In the genomic region with DNA sequence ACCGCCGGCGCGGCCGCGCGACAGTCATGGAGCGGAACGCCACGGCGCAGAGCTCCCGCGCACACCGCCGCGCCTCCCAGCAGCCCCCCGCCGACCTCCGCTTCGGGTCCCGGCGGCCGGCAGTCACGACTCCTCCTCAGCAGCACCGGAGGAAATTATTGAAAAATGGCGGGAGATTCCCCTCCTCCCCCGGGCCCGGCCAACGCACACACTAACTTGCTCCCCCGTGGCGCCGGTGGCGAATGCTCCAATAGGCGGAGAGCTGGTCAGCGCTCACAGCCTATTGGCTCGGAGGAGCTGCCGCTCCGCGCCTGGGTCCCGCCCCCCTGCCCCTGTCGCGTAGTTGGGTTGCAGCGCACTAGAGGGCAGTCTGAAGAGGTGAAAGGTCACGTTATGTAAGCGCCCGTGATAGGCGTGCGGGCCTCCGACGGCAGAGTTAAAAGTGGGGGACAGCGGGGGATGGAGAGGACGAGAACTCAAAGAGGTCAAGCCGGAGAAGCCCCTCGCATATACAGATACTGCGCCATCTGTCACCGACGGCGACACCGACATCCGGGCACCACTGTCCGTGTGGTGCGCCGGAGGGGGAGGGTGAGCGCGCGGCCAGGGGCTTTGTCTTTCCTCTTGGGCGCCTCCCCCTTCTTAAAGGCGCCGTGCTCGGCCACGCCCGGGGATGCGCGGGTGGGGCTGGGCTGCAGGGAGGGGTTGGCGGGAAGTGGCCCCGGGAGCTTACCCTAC, we compare ENCODE assay signal across 8 cellular contexts. TPM values are rescaled to one million over a fixed set of nuclear protein-coding genes. Genes with fewer than 3 reads are reported as not detected.
A peak's percentile ranks its signal among the peaks of the same experiment; 100 is the strongest.
DNase-seq lines count a peak whose midpoint lies in the region; ATAC-seq and TF ChIP-seq lines count a peak whose summit lies in the region.

Gene BAZ1B, minus strand, starts transcription at position 213 of the 738 bp plus-strand sequence. CDS start 360 bp downstream, outside the sequence.

- no peaks in the 10 kb centered on the region for H3K27me3 Mint-ChIP-seq in activated T-cell treated with anti-CD3 and anti-CD28 coated beads, Interleukin-2, amount 50 U/mL, for 24 hours

- H3K27ac Mint-ChIP-seq in activated T-cell treated with anti-CD3 and anti-CD28 coated beads, Interleukin-2, amount 50 U/mL, for 24 hours = peak within 1 kb of the TSS; percentile 98

- peak; percentile 73 for TF ChIP-seq POLR2A in erythroblast (IDR thresholded peaks at IDR 0.05; ENCODE audit: low read length)

- ATAC-seq in GM21717 (IDR thresholded peaks at IDR 0.05; ENCODE audit: unreplicated experiment) = peak; percentile 83

- peak; percentile 100 for DNase-seq in DMS53 (lab: John Stamatoyannopoulos, UW)
- peak; percentile 98 for DNase-seq in KBM-7
- peak; percentile 97 for DNase-seq in activated T-cell treated with anti-CD3 and anti-CD28 coated beads, Interleukin-2, amount 50 U/mL, for 24 hours
- DNase-seq in erythroblast (lab: John Stamatoyannopoulos, UW) = peak; percentile 99
- DNase-seq in stimulated activated CD8-positive, alpha-beta memory T cell treated with anti-CD3 and anti-CD28 coated beads, Interleukin-4, amount 100 ng/mL, for 48 hours = peak; percentile 97

- peaks cover 55% of the 10 kb centered on the region for H3K4me1 Mint-ChIP-seq in activated T-cell treated with anti-CD3 and anti-CD28 coated beads, Interleukin-2, amount 50 U/mL, for 24 hours (ENCODE audit: low read depth)

- in situ Hi-C loops in KBM-7 (cut with MboI; ENCODE audit: low pct_unique_long_range_greater_than_20kb, low sequenced_read_pairs) = no loop called here

- H3K4me3 ChIP-seq in mucosa of rectum (ENCODE audit: low read length in 2 of 2) = peak within 1 kb of the TSS; percentile 83 to 95

- peaks cover 3 to 5% of the 10 kb centered on the region in 2 donors for H3K36me3 ChIP-seq in mucosa of rectum (ENCODE audit: control insufficient read depth in 2 of 2, insufficient read depth in 2 of 2, low read length in 2 of 2)

- H3K4me3 Mint-ChIP-seq in activated T-cell treated with anti-CD3 and anti-CD28 coated beads, Interleukin-2, amount 50 U/mL, for 24 hours = peak within 1 kb of the TSS; percentile 98

- H3K27me3 ChIP-seq in mucosa of rectum (ENCODE audit: control insufficient read depth in 2 of 2, insufficient read depth in 2 of 2, low read length in 2 of 2) = no peaks in the 10 kb centered on the region

- no peaks in the 10 kb centered on the region for H3K9me3 ChIP-seq in mucosa of rectum (ENCODE audit: control insufficient read depth in 2 of 2, low read length in 2 of 2)

- H3K9me3 Mint-ChIP-seq in activated T-cell treated with anti-CD3 and anti-CD28 coated beads, Interleukin-2, amount 50 U/mL, for 24 hours = no peaks in the 10 kb centered on the region

- H3K27ac ChIP-seq in mucosa of rectum (ENCODE audit: low read depth in 2 of 2, low read length in 2 of 2) = peak within 1 kb of the TSS; percentile 93

- H3K9ac ChIP-seq in mucosa of rectum (ENCODE audit: low read depth in 1 of 2, low read length in 2 of 2) = peak within 1 kb of the TSS; percentile 78 to 85

- peaks cover 46% of the 10 kb centered on the region for H3K36me3 Mint-ChIP-seq in activated T-cell treated with anti-CD3 and anti-CD28 coated beads, Interleukin-2, amount 50 U/mL, for 24 hours (ENCODE audit: low read depth)

- peaks cover 11 to 13% of the 10 kb centered on the region in 2 donors for H3K4me1 ChIP-seq in mucosa of rectum (ENCODE audit: control insufficient read depth in 2 of 2, insufficient read depth in 2 of 2, low read length in 2 of 2)

TF ChIP-seq in PFSK-1, 5 proteins besides CTCF, POLR2A, EP300 and RAD21:
- TF ChIP-seq FOXP2 (optimal IDR thresholded peaks at IDR 0.05; ENCODE audit: borderline replicate concordance, extremely low read depth, extremely low read length, insufficient read depth) = peak; percentile 70
- TF ChIP-seq REST (IDR thresholded peaks at IDR 0.05; ENCODE audit: insufficient read depth in 1 of 2, low read depth in 2 of 2, low read length in 2 of 2) = no peak; a peak in 1 of 4 replicates
- peak; percentile 77 for TF ChIP-seq TAF1 (IDR thresholded peaks at IDR 0.05; ENCODE audit: borderline replicate concordance, insufficient read depth, low read length)
- TF ChIP-seq POLR2AphosphoS5 (IDR thresholded peaks at IDR 0.05; ENCODE audit: low read depth, low read length) = peak; percentile 77; the same call in 1 of the 2 replicates
- TF ChIP-seq SIN3A (IDR thresholded peaks at IDR 0.05; ENCODE audit: borderline replicate concordance, insufficient read depth, low read length) = peak; percentile 35; the same call in 1 of the 2 replicates
TF ChIP-seq in PFSK-1: peak in this region for 4.

RNA-seq across cellular contexts. Expression of gene BAZ1B, which starts in this region (rescaled TPM):
- 54.8 TPM for polyA plus RNA-seq in PFSK-1 (2012; ENCODE audit: insufficient read length, low read depth)

Comparison
In these comparisons a context has a peak if more than half of its experiments do, and no peak if none do; other contexts are left out.
1. Peak in every context shown above with its lines: DNase-seq, ATAC-seq, H3K4me3 ChIP-seq and H3K27ac ChIP-seq.